ENCODE assay signal across 14 cellular contexts in genomic region chr4:48339642-48340041, GRCh38. TPM values are rescaled to one million over a fixed set of nuclear protein-coding genes. Genes with fewer than 3 reads are reported as not detected.
A peak's percentile ranks its signal among the peaks of the same experiment; 100 is the strongest.
DNase-seq lines count a peak whose midpoint lies in the region; ATAC-seq, FAIRE-seq and TF ChIP-seq lines count a peak whose summit lies in the region.
"Had no signal": no experiment of that assay in that cellular context is flagged by ENCODE, and none has a peak within 500 bp of the region (broad histone marks: within the 10 kb centered on the region; RNA-seq: fewer than 3 reads in every experiment).

No MANE protein-coding gene starts in this region.

- H3K36me3 Mint-ChIP-seq in activated CD4-positive, alpha-beta T cell treated with anti-CD3 and anti-CD28 coated beads, Interleukin-2, amount 10 ng/mL, durations not matched to agents 7 days and 5 days (ENCODE audit: low read depth), result peaks cover 4% of the 10 kb centered on the region
- peaks cover 2% of the 10 kb centered on the region for H3K36me3 Mint-ChIP-seq in activated CD4-positive, alpha-beta T cell treated with anti-CD3 and anti-CD28 coated beads for 36 hours (ENCODE audit: low read depth)

- H3K4me3 ChIP-seq in skeletal muscle tissue (ENCODE audit: low read length in 3 of 3) (no peak overlapping the region), upper lobe of left lung (no peak overlapping the region), stomach (no peak overlapping the region)

- 72 to 77% methylated on average over 7 of the region's 7 CpGs for WGBS in upper lobe of left lung, 2 donors
- 79 to 84% (median 83%) methylated on average over 7 of the region's 7 CpGs for WGBS in stomach, 5 donors

- FAIRE-seq in RCC 7860 (lab: Jason Lieb, UNC), result no peak
- FAIRE-seq: A549, islet of Langerhans had no signal

- no peak for TF ChIP-seq CTCF in VCaP (conservative IDR thresholded peaks at IDR 0.05)
- TF ChIP-seq CTCF in foreskin keratinocyte (conservative IDR thresholded peaks at IDR 0.05), result no peak
- TF ChIP-seq CTCF in upper lobe of left lung (IDR thresholded peaks at IDR 0.05), result no peak
- TF ChIP-seq CTCF in stomach (IDR thresholded peaks at IDR 0.05), result no peak

- H3K27ac ChIP-seq in VCaP, result peak overlapping the region; percentile 99
- peak overlapping the region; percentile 91 for H3K27ac ChIP-seq in foreskin keratinocyte
- H3K27ac ChIP-seq in skeletal muscle tissue (ENCODE audit: low read depth, low read length), result peak overlapping the region; percentile 88
- peak overlapping the region in 2 of 4 donors; percentile 99 for H3K27ac ChIP-seq in upper lobe of left lung
- peak overlapping the region in 1 of 5 donors; percentile 95 for H3K27ac ChIP-seq in stomach

- H3K4me3 Mint-ChIP-seq in activated CD4-positive, alpha-beta T cell treated with anti-CD3 and anti-CD28 coated beads, Interleukin-2, amount 10 ng/mL, durations not matched to agents 7 days and 5 days, result peak overlapping the region; percentile 98
- H3K4me3 Mint-ChIP-seq in activated CD4-positive, alpha-beta T cell treated with anti-CD3 and anti-CD28 coated beads for 36 hours, result no peak overlapping the region

- H3K4me1 ChIP-seq in foreskin keratinocyte (peaks cover 37% of the 10 kb centered on the region), skeletal muscle tissue (ENCODE audit: control insufficient read depth in 3 of 3, insufficient read depth in 3 of 3, low read length in 3 of 3) (peaks cover 12 to 57% (median 30%) of the 10 kb centered on the region in 3 donors), upper lobe of left lung (peaks cover 21 to 39% (median 23%) of the 10 kb centered on the region in 4 donors), stomach (peaks cover 17 to 39% (median 35%) of the 10 kb centered on the region in 4 donors)

- peaks cover 2% of the 10 kb centered on the region for H3K27me3 Mint-ChIP-seq in activated CD4-positive, alpha-beta T cell treated with anti-CD3 and anti-CD28 coated beads, Interleukin-2, amount 10 ng/mL, durations not matched to agents 7 days and 5 days
- no peaks in the 10 kb centered on the region for H3K27me3 Mint-ChIP-seq in activated CD4-positive, alpha-beta T cell treated with anti-CD3 and anti-CD28 coated beads for 36 hours

- no peak for DNase-seq in activated CD4-positive, alpha-beta T cell treated with anti-CD3 and anti-CD28 coated beads, Interleukin-2, amount 10 ng/mL, durations not matched to agents 7 days and 5 days
- DNase-seq in activated CD4-positive, alpha-beta T cell treated with anti-CD3 and anti-CD28 coated beads for 36 hours, result no peak
- peak in 1 of 2 donors; percentile 66 for DNase-seq in foreskin keratinocyte
- DNase-seq in RCC 7860 (ENCODE audit: low spot score), result no peak
- no peak for DNase-seq in upper lobe of left lung
- no peak for DNase-seq in stomach
- DNase-seq: NCI-H774; stimulated activated CD4-positive, alpha-beta T cell treated with anti-CD3 and anti-CD28 coated beads, Interleukin-2, amount 100 ng/mL, for 48 hours; SW 1271 had no signal

- intact Hi-C loops in activated CD4-positive, alpha-beta T cell treated with anti-CD3 and anti-CD28 coated beads for 36 hours (cut with DNase I, micrococcal nuclease), result loop anchor here (2.0 to 10.0 kb wide), 9 partner anchors 23 to 568 kb away; partner anchors contain the start of genes OCIAD2 (in 2 of the 2), CNGA1 (in 1 of the 2), NIPAL1 (in 1 of the 2) and OCIAD1 (in 1 of the 2)
- intact Hi-C loops in stomach (cut with DNase I; ENCODE audit: low total_unique reads), result no loop called here

- no peak overlapping the region for H3K9ac ChIP-seq in skeletal muscle tissue (ENCODE audit: low read depth in 1 of 3, low read length in 3 of 3)

- H3K36me3 ChIP-seq in skeletal muscle tissue (ENCODE audit: control insufficient read depth in 3 of 3, insufficient read depth in 3 of 3, low read length in 3 of 3) (no peaks in the 10 kb centered on the region), upper lobe of left lung (no peaks in the 10 kb centered on the region), stomach (no peaks in the 10 kb centered on the region)
- H3K36me3 ChIP-seq: neutrophil had no signal

- no peaks in the 10 kb centered on the region for H3K9me3 Mint-ChIP-seq in activated CD4-positive, alpha-beta T cell treated with anti-CD3 and anti-CD28 coated beads, Interleukin-2, amount 10 ng/mL, durations not matched to agents 7 days and 5 days
- no peaks in the 10 kb centered on the region for H3K9me3 Mint-ChIP-seq in activated CD4-positive, alpha-beta T cell treated with anti-CD3 and anti-CD28 coated beads for 36 hours (ENCODE audit: low read depth)

- ATAC-seq in activated CD4-positive, alpha-beta T cell treated with anti-CD3 and anti-CD28 coated beads for 36 hours, result no peak
- ATAC-seq in foreskin keratinocyte (no peak), upper lobe of left lung (ENCODE audit: low FRiP score in 2 of 2) (no peak)
- ATAC-seq: A549 had no signal

- TF ChIP-seq EP300 in upper lobe of left lung (IDR thresholded peaks at IDR 0.05) (no peak), stomach (IDR thresholded peaks at IDR 0.05) (no peak)

- POLR2A ChIA-PET in activated CD4-positive, alpha-beta T cell treated with anti-CD3 and anti-CD28 coated beads, Interleukin-2, amount 10 ng/mL, durations not matched to agents 7 days and 5 days (lab: Charles Lee), result no interaction called here
- POLR2A ChIA-PET in activated CD4-positive, alpha-beta T cell treated with anti-CD3 and anti-CD28 coated beads for 36 hours (lab: Charles Lee), result no interaction called here

- no peaks in the 10 kb centered on the region for H3K9me3 ChIP-seq in skeletal muscle tissue (ENCODE audit: control insufficient read depth in 3 of 3, low read length in 3 of 3)
- no peaks in the 10 kb centered on the region for H3K9me3 ChIP-seq in upper lobe of left lung
- H3K9me3 ChIP-seq in stomach, result no peaks in the 10 kb centered on the region
- H3K9me3 ChIP-seq: A549, neutrophil had no signal

- peaks cover 41% of the 10 kb centered on the region for H3K4me1 Mint-ChIP-seq in activated CD4-positive, alpha-beta T cell treated with anti-CD3 and anti-CD28 coated beads, Interleukin-2, amount 10 ng/mL, durations not matched to agents 7 days and 5 days
- H3K4me1 Mint-ChIP-seq in activated CD4-positive, alpha-beta T cell treated with anti-CD3 and anti-CD28 coated beads for 36 hours, result peaks cover 50% of the 10 kb centered on the region

- TF ChIP-seq POLR2A in upper lobe of left lung (IDR thresholded peaks at IDR 0.05), result no peak
- TF ChIP-seq POLR2A in stomach (IDR thresholded peaks at IDR 0.05), result no peak

- no peaks in the 10 kb centered on the region for H3K27me3 ChIP-seq in foreskin keratinocyte
- H3K27me3 ChIP-seq in skeletal muscle tissue (ENCODE audit: control insufficient read depth in 3 of 3, insufficient read depth in 3 of 3, low read length in 3 of 3), result no peaks in the 10 kb centered on the region
- H3K27me3 ChIP-seq in upper lobe of left lung, result no peaks in the 10 kb centered on the region
- no peaks in the 10 kb centered on the region for H3K27me3 ChIP-seq in stomach
- H3K27me3 ChIP-seq: neutrophil had no signal

- no peak overlapping the region for H3K27ac Mint-ChIP-seq in activated CD4-positive, alpha-beta T cell treated with anti-CD3 and anti-CD28 coated beads, Interleukin-2, amount 10 ng/mL, durations not matched to agents 7 days and 5 days
- no peak overlapping the region for H3K27ac Mint-ChIP-seq in activated CD4-positive, alpha-beta T cell treated with anti-CD3 and anti-CD28 coated beads for 36 hours

- CTCF ChIA-PET in activated CD4-positive, alpha-beta T cell treated with anti-CD3 and anti-CD28 coated beads, Interleukin-2, amount 10 ng/mL, durations not matched to agents 7 days and 5 days (lab: Charles Lee), result no interaction called here
- CTCF ChIA-PET in activated CD4-positive, alpha-beta T cell treated with anti-CD3 and anti-CD28 coated beads for 36 hours (lab: Charles Lee), result interaction anchor here (0.6 to 0.8 kb wide), 2 partner anchors 8 to 491 kb away, joined by 3 read pairs; partner anchors contain the start of gene OCIAD1

RNA-seq across cellular contexts. Expression of gene SLAIN2, which starts 1.7 kb away (rescaled TPM):
- total RNA-seq in activated CD4-positive, alpha-beta T cell treated with anti-CD3 and anti-CD28 coated beads, Interleukin-2, amount 10 ng/mL, durations not matched to agents 7 days and 5 days, result 10 to 100 TPM; 58.8 to 96.5 TPM
- total RNA-seq in activated CD4-positive, alpha-beta T cell treated with anti-CD3 and anti-CD28 coated beads for 36 hours, result 100 to 1,000 TPM in 1 of 2 experiments, 10 to 100 TPM in 1; 55.7 to 140 TPM
- total RNA-seq in foreskin keratinocyte (65.0 and 68.2 TPM in 2 replicates), skeletal muscle tissue (53.8 TPM), upper lobe of left lung (10 to 100 TPM; 20.6 to 90.9 (median 68.8) TPM), stomach (100 to 1,000 TPM in 1 of 5 donors, 10 to 100 TPM in 4; 27.7 to 274 (median 40.9) TPM)
- polyA plus RNA-seq in foreskin keratinocyte (17.5 and 25.7 TPM in 2 replicates), stomach (10 to 100 TPM; 16.7 to 34.8 (median 19.7) TPM)
